8 cellular contexts compared by ENCODE assay signal in genomic region chr4:82898322-82899243, GRCh38. TPM values are rescaled to one million over a fixed set of nuclear protein-coding genes. Genes with fewer than 3 reads are reported as not detected.
DNase-seq lines count a peak whose midpoint lies in the region; FAIRE-seq and TF ChIP-seq lines count a peak whose summit lies in the region.

No MANE protein-coding gene starts in this region.

- H3T11ph ChIP-seq in H9 (ENCODE audit: low read length), result no peak overlapping the region

- H3K4me3 ChIP-seq in iPS-11a (ENCODE audit: low read depth, low read length) (peak overlapping the region; percentile 95), stomach (peak overlapping the region; percentile 60 to 74 (median 68))

- no peak overlapping the region for H2BK12ac ChIP-seq in H9 (ENCODE audit: insufficient read length, low read depth, low read length)

- H3K36me3 ChIP-seq in stomach, result peaks cover 13 to 39% (median 28%) of the 10 kb centered on the region in 4 donors

- no peaks in the 10 kb centered on the region for H4K20me1 ChIP-seq in H9 (ENCODE audit: control insufficient read depth, insufficient read depth, insufficient read length)

- peaks cover 21% of the 10 kb centered on the region for H3K4me1 Mint-ChIP-seq in CD14-positive monocyte
- H3K4me1 Mint-ChIP-seq in H9, result peaks cover 23 to 24% of the 10 kb centered on the region in 2 experiments
- H3K4me1 Mint-ChIP-seq in activated T-helper 2 cell treated with anti-CD3 and anti-CD28 coated beads, Interferon-gamma antibody, Interleukin-2, Interleukin-4, amounts not matched to agents 10 μg/mL and 5 μg/mL and 100 μg/mL, durations not matched to agents 14 hours and 24 hours and 36 hours (ENCODE audit: low read depth), result peaks cover 29% of the 10 kb centered on the region

- DNase-seq in CD14-positive monocyte (ENCODE audit: low spot score), result no peak
- no peak for DNase-seq in H9
- peak; percentile 41 for DNase-seq in stomach
- no peak for DNase-seq in HuH-7 (ENCODE audit: low spot score)
- DNase-seq in activated T-helper 2 cell treated with anti-CD3 and anti-CD28 coated beads, Interferon-gamma antibody, Interleukin-2, Interleukin-4, amounts not matched to agents 10 μg/mL and 5 μg/mL and 100 μg/mL, durations not matched to agents 14 hours and 24 hours and 36 hours (ENCODE audit: low spot score), result no peak
- DNase-seq in HTR-8/SVneo (ENCODE audit: insufficient read length, low spot score), result no peak

- H3K27me3 Mint-ChIP-seq in CD14-positive monocyte (ENCODE audit: low read depth in 3 of 3), result no peaks in the 10 kb centered on the region
- H3K27me3 Mint-ChIP-seq in H9 (ENCODE audit: low read depth), result no peaks in the 10 kb centered on the region
- no peaks in the 10 kb centered on the region for H3K27me3 Mint-ChIP-seq in activated T-helper 2 cell treated with anti-CD3 and anti-CD28 coated beads, Interferon-gamma antibody, Interleukin-2, Interleukin-4, amounts not matched to agents 10 μg/mL and 5 μg/mL and 100 μg/mL, durations not matched to agents 14 hours and 24 hours and 36 hours (ENCODE audit: low read depth)

- H3K4me3 Mint-ChIP-seq in CD14-positive monocyte (no peak overlapping the region), H9 (no peak overlapping the region)
- no peak overlapping the region for H3K4me3 Mint-ChIP-seq in activated T-helper 2 cell treated with anti-CD3 and anti-CD28 coated beads, Interferon-gamma antibody, Interleukin-2, Interleukin-4, amounts not matched to agents 10 μg/mL and 5 μg/mL and 100 μg/mL, durations not matched to agents 14 hours and 24 hours and 36 hours (ENCODE audit: low read depth)

- peak; percentile 82 for TF ChIP-seq CTCF in CD14-positive monocyte (IDR thresholded peaks at IDR 0.05)
- peak; percentile 41; the same call in 2 of the 3 replicates for TF ChIP-seq CTCF in H9 (conservative IDR thresholded peaks at IDR 0.05)
- peak; percentile 83 for TF ChIP-seq CTCF in VCaP (conservative IDR thresholded peaks at IDR 0.05)
- TF ChIP-seq CTCF in stomach (IDR thresholded peaks at IDR 0.05), result peak in 3 of 7 experiments; percentile 21 to 36 (median 27)

- no peaks in the 10 kb centered on the region for H3K4me1 ChIP-seq in H9 (ENCODE audit: insufficient read depth, low read length)
- peaks cover 15 to 52% (median 30%) of the 10 kb centered on the region in 4 donors for H3K4me1 ChIP-seq in stomach

- no peak overlapping the region for H2AFZ ChIP-seq in H9 (ENCODE audit: low read length)

- TF ChIP-seq EP300 in stomach (IDR thresholded peaks at IDR 0.05), result no peak

- no peak for FAIRE-seq in HTR-8/SVneo (lab: Jason Lieb, UNC)

- peaks cover 24% of the 10 kb centered on the region; the same call in 1 of the 2 replicates for H3K79me2 ChIP-seq in H9 (ENCODE audit: insufficient read depth, low read length)

- no peak overlapping the region for H3K14ac ChIP-seq in H9 (ENCODE audit: insufficient read depth, low read length)

- H3K27ac ChIP-seq in H9 (ENCODE audit: insufficient read length, low read depth, low read length), result no peak overlapping the region
- peak overlapping the region; percentile 91 for H3K27ac ChIP-seq in VCaP
- peak overlapping the region; percentile 77 to 100 (median 99) for H3K27ac ChIP-seq in stomach

- H3K4ac ChIP-seq in H9 (ENCODE audit: low read depth, low read length), result no peak overlapping the region

- H2BK5ac ChIP-seq in H9 (ENCODE audit: insufficient read length, low read length), result no peak overlapping the region

- no peak overlapping the region for H2BK120ac ChIP-seq in H9 (ENCODE audit: low read depth, low read length, poor library complexity, severe bottlenecking)

- no peaks in the 10 kb centered on the region for H3K79me1 ChIP-seq in H9 (ENCODE audit: insufficient read depth, low read depth, low read length, poor library complexity, severe bottlenecking)

- H3K36me3 Mint-ChIP-seq in CD14-positive monocyte, result peaks cover 31 to 41% of the 10 kb centered on the region in 2 donors
- H3K36me3 Mint-ChIP-seq in H9 (ENCODE audit: insufficient read depth in 1 of 3, low read depth in 3 of 3), result peaks cover 30 to 48% (median 31%) of the 10 kb centered on the region in 3 experiments
- peaks cover 31% of the 10 kb centered on the region for H3K36me3 Mint-ChIP-seq in activated T-helper 2 cell treated with anti-CD3 and anti-CD28 coated beads, Interferon-gamma antibody, Interleukin-2, Interleukin-4, amounts not matched to agents 10 μg/mL and 5 μg/mL and 100 μg/mL, durations not matched to agents 14 hours and 24 hours and 36 hours (ENCODE audit: low read depth)

- no peak overlapping the region for H3K27ac Mint-ChIP-seq in CD14-positive monocyte
- H3K27ac Mint-ChIP-seq in H9, result no peak overlapping the region
- no peak overlapping the region for H3K27ac Mint-ChIP-seq in activated T-helper 2 cell treated with anti-CD3 and anti-CD28 coated beads, Interferon-gamma antibody, Interleukin-2, Interleukin-4, amounts not matched to agents 10 μg/mL and 5 μg/mL and 100 μg/mL, durations not matched to agents 14 hours and 24 hours and 36 hours

- H2AK5ac ChIP-seq in H9 (ENCODE audit: insufficient read length, low read length), result no peak overlapping the region

- H3K9me3 Mint-ChIP-seq in CD14-positive monocyte (no peaks in the 10 kb centered on the region), H9 (no peaks in the 10 kb centered on the region)
- H3K9me3 Mint-ChIP-seq in activated T-helper 2 cell treated with anti-CD3 and anti-CD28 coated beads, Interferon-gamma antibody, Interleukin-2, Interleukin-4, amounts not matched to agents 10 μg/mL and 5 μg/mL and 100 μg/mL, durations not matched to agents 14 hours and 24 hours and 36 hours, result no peaks in the 10 kb centered on the region

- peak overlapping the region; percentile 57 for H3K4me2 ChIP-seq in H9 (ENCODE audit: insufficient read depth, insufficient read length, low read length)

- H3K9me3 ChIP-seq in H9 (ENCODE audit: control insufficient read depth, low read depth, low read length) (no peaks in the 10 kb centered on the region), stomach (no peaks in the 10 kb centered on the region)

- peaks cover 10% of the 10 kb centered on the region for H3K23me2 ChIP-seq in H9 (ENCODE audit: insufficient read length, low read depth, low read length, poor library complexity, severe bottlenecking)

- no peak overlapping the region for H2BK20ac ChIP-seq in H9 (ENCODE audit: low read depth, low read length, poor library complexity, severe bottlenecking)

- no peak overlapping the region for H3K23ac ChIP-seq in H9 (ENCODE audit: insufficient read length, low read depth, low read length)

- H3K56ac ChIP-seq in H9 (ENCODE audit: insufficient read length, low read depth, low read length), result no peak overlapping the region

- no peaks in the 10 kb centered on the region for H3K27me3 ChIP-seq in H9 (ENCODE audit: insufficient read depth, low read length)
- H3K27me3 ChIP-seq in stomach, result no peaks in the 10 kb centered on the region

- no peak overlapping the region for H3K18ac ChIP-seq in H9 (ENCODE audit: insufficient read length, low read depth, low read length)

- TF ChIP-seq POLR2A in stomach (IDR thresholded peaks at IDR 0.05), result no peak

- no peak overlapping the region for H2BK15ac ChIP-seq in H9 (ENCODE audit: low read depth, low read length)

- no peak overlapping the region for H4K5ac ChIP-seq in H9 (ENCODE audit: insufficient read length, low read depth, low read length)

- H3K9ac ChIP-seq in H9 (ENCODE audit: extremely low read depth, insufficient read length, low read length), result peak overlapping the region; percentile 97

- H4K8ac ChIP-seq in H9 (replicated peaks; ENCODE audit: insufficient read length, low read depth, low read length), result no peak overlapping the region

- WGBS in H9 (ENCODE audit: extremely low coverage, insufficient read length, low lambda C conversion rate), result no CpG with 5 or more reads among the region's 7 CpGs
- WGBS in stomach, 5 donors, result 18 to 26% (median 21%) methylated on average over 7 of the region's 7 CpGs

- H4K91ac ChIP-seq in H9 (ENCODE audit: insufficient read length, low read depth, low read length), result no peak overlapping the region

- intact Hi-C loops in CD14-positive monocyte (cut with micrococcal nuclease) (loop anchor here (5.0 to 10.0 kb wide), 2 partner anchors 384 to 524 kb away; partner anchors contain the start of genes COQ2 (in 1 of the 2) and HNRNPD (in 1 of the 2)), stomach (cut with DNase I; ENCODE audit: low total_unique reads) (no loop called here)
- intact Hi-C loops in activated T-helper 2 cell treated with anti-CD3 and anti-CD28 coated beads, Interferon-gamma antibody, Interleukin-2, Interleukin-4, amounts not matched to agents 10 μg/mL and 5 μg/mL and 100 μg/mL, durations not matched to agents 14 hours and 24 hours and 36 hours (cut with micrococcal nuclease), result no loop called here

RNA-seq across cellular contexts. Expression of gene THAP9, which starts 2.0 kb away (rescaled TPM):
- 1 to 10 TPM; 1.4 TPM for polyA plus RNA-seq in CD14-positive monocyte
- total RNA-seq in H9 (2021), result 14.6 and 14.8 TPM in 2 replicates
- 1 to 10 TPM in 2 of 5 donors, under 1 TPM in 1, not detected in 2; 0.58 to 8.9 (median 8.6) TPM for total RNA-seq in stomach
- 1 to 10 TPM; 1.5 to 2.1 (median 1.7) TPM for polyA plus RNA-seq in stomach
- 1.8 and 2.6 TPM in 2 replicates for total RNA-seq in activated T-helper 2 cell treated with anti-CD3 and anti-CD28 coated beads, Interferon-gamma antibody, Interleukin-2, Interleukin-4, amounts not matched to agents 10 μg/mL and 5 μg/mL and 100 μg/mL, durations not matched to agents 14 hours and 24 hours and 36 hours

RNA-seq across cellular contexts. Expression of gene SEC31A, which starts 7.6 kb away (rescaled TPM):
- polyA plus RNA-seq in CD14-positive monocyte, result 100 to 1,000 TPM; 107 to 120 TPM
- 128 and 141 TPM in 2 replicates for total RNA-seq in H9 (2021)
- total RNA-seq in stomach, result 100 to 1,000 TPM in 4 of 5 donors, 10 to 100 TPM in 1; 99.1 to 590 (median 218) TPM
- 10 to 100 TPM; 72.1 to 97.1 (median 72.4) TPM for polyA plus RNA-seq in stomach
- total RNA-seq in activated T-helper 2 cell treated with anti-CD3 and anti-CD28 coated beads, Interferon-gamma antibody, Interleukin-2, Interleukin-4, amounts not matched to agents 10 μg/mL and 5 μg/mL and 100 μg/mL, durations not matched to agents 14 hours and 24 hours and 36 hours, result 138 and 142 TPM in 2 replicates

Comparison
In these comparisons a context has a peak if more than half of its experiments do, and no peak if none do; other contexts are left out.
1. intact Hi-C loops: an anchor here in CD14-positive monocyte (5.0 to 10.0 kb wide); none called in stomach and activated T-helper 2 cell treated with anti-CD3 and anti-CD28 coated beads, Interferon-gamma antibody, Interleukin-2, Interleukin-4, amounts not matched to agents 10 μg/mL and 5 μg/mL and 100 μg/mL, durations not matched to agents 14 hours and 24 hours and 36 hours.